Comparison of ENCODE assay signal across 8 cellular contexts in genomic region chr17:47066841-47067682, GRCh38.
A peak's percentile ranks its signal among the peaks of the same experiment; 100 is the strongest.
DNase-seq lines count a peak whose midpoint lies in the region; ATAC-seq and TF ChIP-seq lines count a peak whose summit lies in the region.

No MANE protein-coding gene starts in this region.

- ATAC-seq in HG02884 (IDR thresholded peaks at IDR 0.05; ENCODE audit: unreplicated experiment), result peak; percentile 73
- no peak for ATAC-seq in GM18861 (IDR thresholded peaks at IDR 0.05; ENCODE audit: unreplicated experiment)

- H3K4me3 ChIP-seq in GM06990 (replicated peaks; ENCODE audit: low read depth, low read length) (peak overlapping the region; percentile 76), astrocyte of the cerebellum (ENCODE audit: low read depth, low read length) (peak overlapping the region; percentile 90)

- in situ Hi-C loops in astrocyte of the cerebellum (cut with HindIII; ENCODE audit: low sequenced_read_pairs), result no loop called here

- TF ChIP-seq CTCF in GM06990 (IDR thresholded peaks at IDR 0.05; ENCODE audit: insufficient read depth, low read length, poor library complexity, severe bottlenecking) (peak; percentile 19), astrocyte of the cerebellum (IDR thresholded peaks at IDR 0.05; ENCODE audit: low read depth, low read length, missing control alignments) (peak; percentile 23)

- H3K27me3 ChIP-seq in GM06990 (replicated peaks; ENCODE audit: control insufficient read depth, insufficient read depth, low read length), result no peaks in the 10 kb centered on the region

- DNase-seq in GM06990 (ENCODE audit: extremely low read depth, insufficient read length), result peak; percentile 87
- peak; percentile 69 for DNase-seq in NCI-H2029 treated with DMSO at 0.1 percent for 48 hours (lab: John Stamatoyannopoulos, UW)
- peak; percentile 63 for DNase-seq in T-helper 9 cell
- DNase-seq in astrocyte of the cerebellum (ENCODE audit: low read depth), result peak; percentile 82
- DNase-seq in hippocampal formation (lab: John Stamatoyannopoulos, UW), result peak; percentile 71 to 80
- DNase-seq in renal cortical epithelial cell (ENCODE audit: low read depth), result peak; percentile 85

- no peaks in the 10 kb centered on the region for H3K36me3 ChIP-seq in GM06990 (ENCODE audit: control insufficient read depth, insufficient read depth, low read length)
